ENCODE assay signal across 1 cellular context in the genomic region with DNA sequence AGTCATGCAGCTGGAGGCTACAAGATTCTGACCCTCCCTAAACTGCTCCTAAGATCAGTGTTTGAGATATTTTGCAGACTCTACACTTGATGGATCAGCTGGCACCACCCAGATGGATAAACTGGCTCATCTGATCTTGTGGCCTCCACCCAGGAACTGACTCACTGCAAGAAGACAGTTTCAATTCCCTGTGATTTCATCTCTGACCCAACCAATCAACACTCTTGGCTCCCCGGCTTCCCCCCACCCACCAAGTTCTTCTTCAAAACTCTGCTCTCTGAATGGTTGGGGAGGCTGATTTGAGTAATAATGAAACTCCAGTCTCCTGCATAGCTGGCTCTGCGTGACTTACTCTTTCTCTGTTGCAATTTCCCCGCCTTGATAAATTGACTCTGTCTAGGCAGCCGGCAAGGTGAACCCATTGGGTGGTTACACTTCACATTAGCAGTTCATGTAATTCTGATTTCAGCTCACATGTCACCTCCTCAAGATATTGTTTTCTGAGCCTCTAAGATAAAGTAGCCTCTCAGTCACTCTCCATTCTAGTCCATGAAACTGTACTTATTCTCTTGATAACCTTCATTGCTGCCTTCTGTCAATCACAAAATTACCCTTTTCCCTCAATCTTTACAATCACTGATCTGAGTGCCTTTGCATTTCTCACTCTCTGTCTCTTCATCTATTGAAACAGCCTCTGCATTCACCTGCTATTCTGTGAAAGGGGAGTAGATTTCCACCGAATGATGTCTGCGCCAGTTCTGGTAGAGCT.
TF ChIP-seq lines count a peak whose summit lies in the region.

No MANE protein-coding gene starts in this region.

TF ChIP-seq in K562, 482 proteins besides CTCF, POLR2A, EP300 and RAD21 (continued from another document and continues in another):
- TF ChIP-seq, protein P1, sequence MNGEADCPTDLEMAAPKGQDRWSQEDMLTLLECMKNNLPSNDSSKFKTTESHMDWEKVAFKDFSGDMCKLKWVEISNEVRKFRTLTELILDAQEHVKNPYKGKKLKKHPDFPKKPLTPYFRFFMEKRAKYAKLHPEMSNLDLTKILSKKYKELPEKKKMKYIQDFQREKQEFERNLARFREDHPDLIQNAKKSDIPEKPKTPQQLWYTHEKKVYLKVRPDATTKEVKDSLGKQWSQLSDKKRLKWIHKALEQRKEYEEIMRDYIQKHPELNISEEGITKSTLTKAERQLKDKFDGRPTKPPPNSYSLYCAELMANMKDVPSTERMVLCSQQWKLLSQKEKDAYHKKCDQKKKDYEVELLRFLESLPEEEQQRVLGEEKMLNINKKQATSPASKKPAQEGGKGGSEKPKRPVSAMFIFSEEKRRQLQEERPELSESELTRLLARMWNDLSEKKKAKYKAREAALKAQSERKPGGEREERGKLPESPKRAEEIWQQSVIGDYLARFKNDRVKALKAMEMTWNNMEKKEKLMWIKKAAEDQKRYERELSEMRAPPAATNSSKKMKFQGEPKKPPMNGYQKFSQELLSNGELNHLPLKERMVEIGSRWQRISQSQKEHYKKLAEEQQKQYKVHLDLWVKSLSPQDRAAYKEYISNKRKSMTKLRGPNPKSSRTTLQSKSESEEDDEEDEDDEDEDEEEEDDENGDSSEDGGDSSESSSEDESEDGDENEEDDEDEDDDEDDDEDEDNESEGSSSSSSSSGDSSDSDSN (IDR thresholded peaks at IDR 0.05; ENCODE audit: borderline replicate concordance in 1 of 2, low read depth in 2 of 2, low read length in 2 of 2) = no peak
- TF ChIP-seq RFX1 (IDR thresholded peaks at IDR 0.05) = no peak
- TF ChIP-seq, protein P2, sequence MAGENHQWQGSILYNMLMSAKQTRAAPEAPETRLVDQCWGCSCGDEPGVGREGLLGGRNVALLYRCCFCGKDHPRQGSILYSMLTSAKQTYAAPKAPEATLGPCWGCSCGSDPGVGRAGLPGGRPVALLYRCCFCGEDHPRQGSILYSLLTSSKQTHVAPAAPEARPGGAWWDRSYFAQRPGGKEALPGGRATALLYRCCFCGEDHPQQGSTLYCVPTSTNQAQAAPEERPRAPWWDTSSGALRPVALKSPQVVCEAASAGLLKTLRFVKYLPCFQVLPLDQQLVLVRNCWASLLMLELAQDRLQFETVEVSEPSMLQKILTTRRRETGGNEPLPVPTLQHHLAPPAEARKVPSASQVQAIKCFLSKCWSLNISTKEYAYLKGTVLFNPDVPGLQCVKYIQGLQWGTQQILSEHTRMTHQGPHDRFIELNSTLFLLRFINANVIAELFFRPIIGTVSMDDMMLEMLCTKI (IDR thresholded peaks at IDR 0.05; ENCODE audit: partially characterized antibody) = no peak
- TF ChIP-seq, protein P3, sequence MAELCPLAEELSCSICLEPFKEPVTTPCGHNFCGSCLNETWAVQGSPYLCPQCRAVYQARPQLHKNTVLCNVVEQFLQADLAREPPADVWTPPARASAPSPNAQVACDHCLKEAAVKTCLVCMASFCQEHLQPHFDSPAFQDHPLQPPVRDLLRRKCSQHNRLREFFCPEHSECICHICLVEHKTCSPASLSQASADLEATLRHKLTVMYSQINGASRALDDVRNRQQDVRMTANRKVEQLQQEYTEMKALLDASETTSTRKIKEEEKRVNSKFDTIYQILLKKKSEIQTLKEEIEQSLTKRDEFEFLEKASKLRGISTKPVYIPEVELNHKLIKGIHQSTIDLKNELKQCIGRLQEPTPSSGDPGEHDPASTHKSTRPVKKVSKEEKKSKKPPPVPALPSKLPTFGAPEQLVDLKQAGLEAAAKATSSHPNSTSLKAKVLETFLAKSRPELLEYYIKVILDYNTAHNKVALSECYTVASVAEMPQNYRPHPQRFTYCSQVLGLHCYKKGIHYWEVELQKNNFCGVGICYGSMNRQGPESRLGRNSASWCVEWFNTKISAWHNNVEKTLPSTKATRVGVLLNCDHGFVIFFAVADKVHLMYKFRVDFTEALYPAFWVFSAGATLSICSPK (IDR thresholded peaks at IDR 0.05; ENCODE audit: borderline replicate concordance) = no peak
- TF ChIP-seq, protein P4, sequence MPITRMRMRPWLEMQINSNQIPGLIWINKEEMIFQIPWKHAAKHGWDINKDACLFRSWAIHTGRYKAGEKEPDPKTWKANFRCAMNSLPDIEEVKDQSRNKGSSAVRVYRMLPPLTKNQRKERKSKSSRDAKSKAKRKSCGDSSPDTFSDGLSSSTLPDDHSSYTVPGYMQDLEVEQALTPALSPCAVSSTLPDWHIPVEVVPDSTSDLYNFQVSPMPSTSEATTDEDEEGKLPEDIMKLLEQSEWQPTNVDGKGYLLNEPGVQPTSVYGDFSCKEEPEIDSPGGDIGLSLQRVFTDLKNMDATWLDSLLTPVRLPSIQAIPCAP (CRISPR knock-in tag; IDR thresholded peaks at IDR 0.05; ENCODE audit: borderline replicate concordance) = no peak
- TF ChIP-seq, protein P5, sequence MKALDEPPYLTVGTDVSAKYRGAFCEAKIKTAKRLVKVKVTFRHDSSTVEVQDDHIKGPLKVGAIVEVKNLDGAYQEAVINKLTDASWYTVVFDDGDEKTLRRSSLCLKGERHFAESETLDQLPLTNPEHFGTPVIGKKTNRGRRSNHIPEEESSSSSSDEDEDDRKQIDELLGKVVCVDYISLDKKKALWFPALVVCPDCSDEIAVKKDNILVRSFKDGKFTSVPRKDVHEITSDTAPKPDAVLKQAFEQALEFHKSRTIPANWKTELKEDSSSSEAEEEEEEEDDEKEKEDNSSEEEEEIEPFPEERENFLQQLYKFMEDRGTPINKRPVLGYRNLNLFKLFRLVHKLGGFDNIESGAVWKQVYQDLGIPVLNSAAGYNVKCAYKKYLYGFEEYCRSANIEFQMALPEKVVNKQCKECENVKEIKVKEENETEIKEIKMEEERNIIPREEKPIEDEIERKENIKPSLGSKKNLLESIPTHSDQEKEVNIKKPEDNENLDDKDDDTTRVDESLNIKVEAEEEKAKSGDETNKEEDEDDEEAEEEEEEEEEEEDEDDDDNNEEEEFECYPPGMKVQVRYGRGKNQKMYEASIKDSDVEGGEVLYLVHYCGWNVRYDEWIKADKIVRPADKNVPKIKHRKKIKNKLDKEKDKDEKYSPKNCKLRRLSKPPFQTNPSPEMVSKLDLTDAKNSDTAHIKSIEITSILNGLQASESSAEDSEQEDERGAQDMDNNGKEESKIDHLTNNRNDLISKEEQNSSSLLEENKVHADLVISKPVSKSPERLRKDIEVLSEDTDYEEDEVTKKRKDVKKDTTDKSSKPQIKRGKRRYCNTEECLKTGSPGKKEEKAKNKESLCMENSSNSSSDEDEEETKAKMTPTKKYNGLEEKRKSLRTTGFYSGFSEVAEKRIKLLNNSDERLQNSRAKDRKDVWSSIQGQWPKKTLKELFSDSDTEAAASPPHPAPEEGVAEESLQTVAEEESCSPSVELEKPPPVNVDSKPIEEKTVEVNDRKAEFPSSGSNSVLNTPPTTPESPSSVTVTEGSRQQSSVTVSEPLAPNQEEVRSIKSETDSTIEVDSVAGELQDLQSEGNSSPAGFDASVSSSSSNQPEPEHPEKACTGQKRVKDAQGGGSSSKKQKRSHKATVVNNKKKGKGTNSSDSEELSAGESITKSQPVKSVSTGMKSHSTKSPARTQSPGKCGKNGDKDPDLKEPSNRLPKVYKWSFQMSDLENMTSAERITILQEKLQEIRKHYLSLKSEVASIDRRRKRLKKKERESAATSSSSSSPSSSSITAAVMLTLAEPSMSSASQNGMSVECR (CRISPR knock-in tag; IDR thresholded peaks at IDR 0.05) = no peak
- no peak for TF ChIP-seq PTBP1 (IDR thresholded peaks at IDR 0.05; ENCODE audit: low read depth, low read length)
- TF ChIP-seq CBFA2T3 (IDR thresholded peaks at IDR 0.05) = peak; percentile 60
- no peak for TF ChIP-seq SMARCB1 (IDR thresholded peaks at IDR 0.05; ENCODE audit: insufficient read length, low read depth)
- no peak for TF ChIP-seq ZNF121 (CRISPR knock-in tag; conservative IDR thresholded peaks at IDR 0.05)
- TF ChIP-seq PHF8 (IDR thresholded peaks at IDR 0.05; ENCODE audit: borderline replicate concordance, low read length) = no peak
- no peak for TF ChIP-seq SREBF2 (CRISPR knock-in tag; IDR thresholded peaks at IDR 0.05)
- no peak for TF ChIP-seq SMAD2 (IDR thresholded peaks at IDR 0.05; ENCODE audit: low read depth, low read length)
- peak; percentile 78 for TF ChIP-seq ARID1B (IDR thresholded peaks at IDR 0.05)
- TF ChIP-seq ZNF507 (tag; conservative IDR thresholded peaks at IDR 0.05) = no peak
- TF ChIP-seq TFAM (CRISPR knock-in tag; conservative IDR thresholded peaks at IDR 0.05) = no peak
- TF ChIP-seq, protein P6, sequence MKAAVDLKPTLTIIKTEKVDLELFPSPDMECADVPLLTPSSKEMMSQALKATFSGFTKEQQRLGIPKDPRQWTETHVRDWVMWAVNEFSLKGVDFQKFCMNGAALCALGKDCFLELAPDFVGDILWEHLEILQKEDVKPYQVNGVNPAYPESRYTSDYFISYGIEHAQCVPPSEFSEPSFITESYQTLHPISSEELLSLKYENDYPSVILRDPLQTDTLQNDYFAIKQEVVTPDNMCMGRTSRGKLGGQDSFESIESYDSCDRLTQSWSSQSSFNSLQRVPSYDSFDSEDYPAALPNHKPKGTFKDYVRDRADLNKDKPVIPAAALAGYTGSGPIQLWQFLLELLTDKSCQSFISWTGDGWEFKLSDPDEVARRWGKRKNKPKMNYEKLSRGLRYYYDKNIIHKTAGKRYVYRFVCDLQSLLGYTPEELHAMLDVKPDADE (conservative IDR thresholded peaks at IDR 0.05; ENCODE audit: control insufficient read depth, low read depth, low read length) = no peak
- TF ChIP-seq, protein P7, sequence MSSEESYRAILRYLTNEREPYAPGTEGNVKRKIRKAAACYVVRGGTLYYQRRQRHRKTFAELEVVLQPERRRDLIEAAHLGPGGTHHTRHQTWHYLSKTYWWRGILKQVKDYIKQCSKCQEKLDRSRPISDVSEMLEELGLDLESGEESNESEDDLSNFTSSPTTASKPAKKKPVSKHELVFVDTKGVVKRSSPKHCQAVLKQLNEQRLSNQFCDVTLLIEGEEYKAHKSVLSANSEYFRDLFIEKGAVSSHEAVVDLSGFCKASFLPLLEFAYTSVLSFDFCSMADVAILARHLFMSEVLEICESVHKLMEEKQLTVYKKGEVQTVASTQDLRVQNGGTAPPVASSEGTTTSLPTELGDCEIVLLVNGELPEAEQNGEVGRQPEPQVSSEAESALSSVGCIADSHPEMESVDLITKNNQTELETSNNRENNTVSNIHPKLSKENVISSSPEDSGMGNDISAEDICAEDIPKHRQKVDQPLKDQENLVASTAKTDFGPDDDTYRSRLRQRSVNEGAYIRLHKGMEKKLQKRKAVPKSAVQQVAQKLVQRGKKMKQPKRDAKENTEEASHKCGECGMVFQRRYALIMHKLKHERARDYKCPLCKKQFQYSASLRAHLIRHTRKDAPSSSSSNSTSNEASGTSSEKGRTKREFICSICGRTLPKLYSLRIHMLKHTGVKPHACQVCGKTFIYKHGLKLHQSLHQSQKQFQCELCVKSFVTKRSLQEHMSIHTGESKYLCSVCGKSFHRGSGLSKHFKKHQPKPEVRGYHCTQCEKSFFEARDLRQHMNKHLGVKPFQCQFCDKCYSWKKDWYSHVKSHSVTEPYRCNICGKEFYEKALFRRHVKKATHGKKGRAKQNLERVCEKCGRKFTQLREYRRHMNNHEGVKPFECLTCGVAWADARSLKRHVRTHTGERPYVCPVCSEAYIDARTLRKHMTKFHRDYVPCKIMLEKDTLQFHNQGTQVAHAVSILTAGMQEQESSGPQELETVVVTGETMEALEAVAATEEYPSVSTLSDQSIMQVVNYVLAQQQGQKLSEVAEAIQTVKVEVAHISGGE (CRISPR knock-in tag; IDR thresholded peaks at IDR 0.05) = no peak
- TF ChIP-seq, protein P8, sequence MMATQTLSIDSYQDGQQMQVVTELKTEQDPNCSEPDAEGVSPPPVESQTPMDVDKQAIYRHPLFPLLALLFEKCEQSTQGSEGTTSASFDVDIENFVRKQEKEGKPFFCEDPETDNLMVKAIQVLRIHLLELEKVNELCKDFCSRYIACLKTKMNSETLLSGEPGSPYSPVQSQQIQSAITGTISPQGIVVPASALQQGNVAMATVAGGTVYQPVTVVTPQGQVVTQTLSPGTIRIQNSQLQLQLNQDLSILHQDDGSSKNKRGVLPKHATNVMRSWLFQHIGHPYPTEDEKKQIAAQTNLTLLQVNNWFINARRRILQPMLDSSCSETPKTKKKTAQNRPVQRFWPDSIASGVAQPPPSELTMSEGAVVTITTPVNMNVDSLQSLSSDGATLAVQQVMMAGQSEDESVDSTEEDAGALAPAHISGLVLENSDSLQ (IDR thresholded peaks at IDR 0.05) = peak; percentile 73
- TF ChIP-seq GTF2E2 (tag; IDR thresholded peaks at IDR 0.05) = 0 out of 2 replicates have a peak, but pooled peaks have one; percentile 25
- no peak for TF ChIP-seq ZNF134 (CRISPR knock-in tag; conservative IDR thresholded peaks at IDR 0.05)
- no peak for TF ChIP-seq FOXK1 (CRISPR knock-in tag; IDR thresholded peaks at IDR 0.05; ENCODE audit: borderline replicate concordance)
- no peak for TF ChIP-seq RFX5 (IDR thresholded peaks at IDR 0.05; ENCODE audit: low read depth, low read length)
- no peak for TF ChIP-seq NR2C1 (IDR thresholded peaks at IDR 0.05)
- TF ChIP-seq NR2C1 (tag; IDR thresholded peaks at IDR 0.05) = no peak
- no peak for TF ChIP-seq MXI1 (IDR thresholded peaks at IDR 0.05; ENCODE audit: low read depth, low read length)
- TF ChIP-seq SOX6 (IDR thresholded peaks at IDR 0.05) = 0 out of 2 replicates have a peak, but pooled peaks have one; percentile 58
- no peak for TF ChIP-seq ZNF717 (CRISPR knock-in tag; IDR thresholded peaks at IDR 0.05)
- TF ChIP-seq ZNF253 (CRISPR knock-in tag; conservative IDR thresholded peaks at IDR 0.05) = no peak
- no peak for TF ChIP-seq CHD2 (IDR thresholded peaks at IDR 0.05; ENCODE audit: low read depth, low read length)
- TF ChIP-seq, protein P9, sequence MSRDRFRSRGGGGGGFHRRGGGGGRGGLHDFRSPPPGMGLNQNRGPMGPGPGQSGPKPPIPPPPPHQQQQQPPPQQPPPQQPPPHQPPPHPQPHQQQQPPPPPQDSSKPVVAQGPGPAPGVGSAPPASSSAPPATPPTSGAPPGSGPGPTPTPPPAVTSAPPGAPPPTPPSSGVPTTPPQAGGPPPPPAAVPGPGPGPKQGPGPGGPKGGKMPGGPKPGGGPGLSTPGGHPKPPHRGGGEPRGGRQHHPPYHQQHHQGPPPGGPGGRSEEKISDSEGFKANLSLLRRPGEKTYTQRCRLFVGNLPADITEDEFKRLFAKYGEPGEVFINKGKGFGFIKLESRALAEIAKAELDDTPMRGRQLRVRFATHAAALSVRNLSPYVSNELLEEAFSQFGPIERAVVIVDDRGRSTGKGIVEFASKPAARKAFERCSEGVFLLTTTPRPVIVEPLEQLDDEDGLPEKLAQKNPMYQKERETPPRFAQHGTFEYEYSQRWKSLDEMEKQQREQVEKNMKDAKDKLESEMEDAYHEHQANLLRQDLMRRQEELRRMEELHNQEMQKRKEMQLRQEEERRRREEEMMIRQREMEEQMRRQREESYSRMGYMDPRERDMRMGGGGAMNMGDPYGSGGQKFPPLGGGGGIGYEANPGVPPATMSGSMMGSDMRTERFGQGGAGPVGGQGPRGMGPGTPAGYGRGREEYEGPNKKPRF (IDR thresholded peaks at IDR 0.05; ENCODE audit: low read depth, low read length) = no peak
- no peak for TF ChIP-seq STAT5A (IDR thresholded peaks at IDR 0.05; ENCODE audit: borderline replicate concordance, low read length)
- TF ChIP-seq, protein P10, sequence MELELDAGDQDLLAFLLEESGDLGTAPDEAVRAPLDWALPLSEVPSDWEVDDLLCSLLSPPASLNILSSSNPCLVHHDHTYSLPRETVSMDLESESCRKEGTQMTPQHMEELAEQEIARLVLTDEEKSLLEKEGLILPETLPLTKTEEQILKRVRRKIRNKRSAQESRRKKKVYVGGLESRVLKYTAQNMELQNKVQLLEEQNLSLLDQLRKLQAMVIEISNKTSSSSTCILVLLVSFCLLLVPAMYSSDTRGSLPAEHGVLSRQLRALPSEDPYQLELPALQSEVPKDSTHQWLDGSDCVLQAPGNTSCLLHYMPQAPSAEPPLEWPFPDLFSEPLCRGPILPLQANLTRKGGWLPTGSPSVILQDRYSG (tag; conservative IDR thresholded peaks at IDR 0.05; ENCODE audit: low read depth) = no peak
- no peak for TF ChIP-seq ZC3H4 (CRISPR knock-in tag; IDR thresholded peaks at IDR 0.05; ENCODE audit: borderline replicate concordance)
- no peak for TF ChIP-seq DDX20 (tag; IDR thresholded peaks at IDR 0.05; ENCODE audit: low read depth)
